ENCODE assay signal across 8 cellular contexts in genomic region chr15:90915808-90916440, GRCh38. TPM values are rescaled to one million over a fixed set of nuclear protein-coding genes. Genes with fewer than 3 reads are reported as not detected.
A peak's percentile ranks its signal among the peaks of the same experiment; 100 is the strongest.
DNase-seq lines count a peak whose midpoint lies in the region; ATAC-seq, FAIRE-seq and TF ChIP-seq lines count a peak whose summit lies in the region.
"Had no signal": no experiment of that assay in that cellular context is flagged by ENCODE, and none has a peak within 500 bp of the region (broad histone marks: within the 10 kb centered on the region; RNA-seq: fewer than 3 reads in every experiment).

No MANE protein-coding gene starts in this region.

- H3K4me3 Mint-ChIP-seq in natural killer cell, result no peak overlapping the region
- H3K4me3 Mint-ChIP-seq in stimulated activated naive CD8-positive, alpha-beta T cell treated with anti-CD3 and anti-CD28 coated beads, Interleukin-15, amount 100 ng/mL, for 72 hours, result no peak overlapping the region
- H3K4me3 Mint-ChIP-seq: immature natural killer cell had no signal

- H3K27ac Mint-ChIP-seq in natural killer cell, result peak overlapping the region in 1 of 2 donors; percentile 38
- H3K27ac Mint-ChIP-seq in stimulated activated naive CD8-positive, alpha-beta T cell treated with anti-CD3 and anti-CD28 coated beads, Interleukin-15, amount 100 ng/mL, for 72 hours, result peak overlapping the region in 1 of 2 donors; percentile 11

- H3K9me3 Mint-ChIP-seq in natural killer cell, result no peaks in the 10 kb centered on the region
- H3K9me3 Mint-ChIP-seq in stimulated activated naive CD8-positive, alpha-beta T cell treated with anti-CD3 and anti-CD28 coated beads, Interleukin-15, amount 100 ng/mL, for 72 hours, result no peaks in the 10 kb centered on the region
- H3K9me3 Mint-ChIP-seq: immature natural killer cell had no signal

- FAIRE-seq in D721Med (lab: Jason Lieb, UNC), result no peak

- intact Hi-C loops in natural killer cell (cut with micrococcal nuclease), result no loop called here

- ATAC-seq in natural killer cell, result peak in 2 of 3 donors; percentile 22 to 59
- no peak for ATAC-seq in GM21576 (IDR thresholded peaks at IDR 0.05; ENCODE audit: unreplicated experiment)
- ATAC-seq in stimulated activated naive CD8-positive, alpha-beta T cell treated with anti-CD3 and anti-CD28 coated beads, Interleukin-15, amount 100 ng/mL, for 72 hours, result no peak

- TF ChIP-seq CTCF in natural killer cell (IDR thresholded peaks at IDR 0.05) (no peak), D721Med (IDR thresholded peaks at IDR 0.05; ENCODE audit: insufficient read depth, missing control alignments) (no peak)

- in situ Hi-C loops in KBM-7 (cut with MboI; ENCODE audit: low pct_unique_long_range_greater_than_20kb, low sequenced_read_pairs), result no loop called here

- H3K4me1 Mint-ChIP-seq in natural killer cell, result peaks cover 0 to 5% of the 10 kb centered on the region in 2 donors
- H3K4me1 Mint-ChIP-seq in stimulated activated naive CD8-positive, alpha-beta T cell treated with anti-CD3 and anti-CD28 coated beads, Interleukin-15, amount 100 ng/mL, for 72 hours, result peaks cover 8% of the 10 kb centered on the region
- H3K4me1 Mint-ChIP-seq: immature natural killer cell had no signal

- no peaks in the 10 kb centered on the region for H3K27me3 Mint-ChIP-seq in natural killer cell (ENCODE audit: low read depth in 2 of 2)
- H3K27me3 Mint-ChIP-seq in stimulated activated naive CD8-positive, alpha-beta T cell treated with anti-CD3 and anti-CD28 coated beads, Interleukin-15, amount 100 ng/mL, for 72 hours, result no peaks in the 10 kb centered on the region

- H3K36me3 Mint-ChIP-seq in natural killer cell, result peaks cover 9% of the 10 kb centered on the region

- DNase-seq in KBM-7 (peak; percentile 92), dermis blood vessel endothelial cell (peak; percentile 10), natural killer cell (no peak), D721Med (ENCODE audit: insufficient read length, low spot score) (no peak)
- no peak for DNase-seq in stimulated activated naive CD8-positive, alpha-beta T cell treated with anti-CD3 and anti-CD28 coated beads, Interleukin-15, amount 100 ng/mL, for 72 hours
- DNase-seq: immature natural killer cell, NCI-H446 treated with DMSO at 0.1 percent for 48 hours had no signal

RNA-seq across cellular contexts. Expression of gene MAN2A2, which starts 12.8 kb away (rescaled TPM):
- total RNA-seq in dermis blood vessel endothelial cell, result 23.1 and 38.7 TPM in 2 replicates
- total RNA-seq in natural killer cell, result 100 to 1,000 TPM; 158 to 200 (median 177) TPM

RNA-seq across cellular contexts. Expression of gene HDDC3, which starts 16.4 kb away (rescaled TPM):
- total RNA-seq in dermis blood vessel endothelial cell (16.3 and 16.7 TPM in 2 replicates), natural killer cell (10 to 100 TPM; 11.2 to 14.5 (median 12.1) TPM)

RNA-seq across cellular contexts. Expression of gene UNC45A, which starts 19.2 kb away (rescaled TPM):
- total RNA-seq in dermis blood vessel endothelial cell, result 128 and 141 TPM in 2 replicates
- 10 to 100 TPM; 39.0 to 58.1 (median 51.5) TPM for total RNA-seq in natural killer cell

RNA-seq across cellular contexts. Expression of gene FES, which starts 31.6 kb away (rescaled TPM):
- total RNA-seq in dermis blood vessel endothelial cell (110 and 134 TPM in 2 replicates), natural killer cell (10 to 100 TPM; 35.8 to 70.3 (median 52.5) TPM)

RNA-seq across cellular contexts. Expression of gene RCCD1, which starts 38.8 kb away (rescaled TPM):
- total RNA-seq in dermis blood vessel endothelial cell (6.8 and 12.4 TPM in 2 replicates), natural killer cell (1 to 10 TPM; 4.2 to 5.4 (median 5.1) TPM)

Comparison
In these comparisons a context has a peak if more than half of its experiments do, and no peak if none do; other contexts are left out.
1. DNase-seq: peak in KBM-7 (single experiment) and dermis blood vessel endothelial cell (single experiment); none in natural killer cell (single experiment), D721Med (single experiment) and stimulated activated naive CD8-positive, alpha-beta T cell treated with anti-CD3 and anti-CD28 coated beads, Interleukin-15, amount 100 ng/mL, for 72 hours (0 of 2).
2. ATAC-seq: peak in natural killer cell (2 of 3); none in GM21576 (single experiment) and stimulated activated naive CD8-positive, alpha-beta T cell treated with anti-CD3 and anti-CD28 coated beads, Interleukin-15, amount 100 ng/mL, for 72 hours (single experiment).